ENCODE assay signal across 2 cellular contexts in genomic region chr3:194324823-194325327, GRCh38.
TF ChIP-seq lines count a peak whose summit lies in the region.

No MANE protein-coding gene starts in this region.

TF ChIP-seq in HEK293, 187 proteins besides CTCF, POLR2A, EP300 and RAD21 (continues in another document):
- no peak for TF ChIP-seq ZSCAN30 (tag by site-specific recombination; IDR thresholded peaks at IDR 0.05)
- 0 out of 2 replicates have a peak, but pooled peaks have one; percentile 59 for TF ChIP-seq ZNF311 (tag by site-specific recombination; IDR thresholded peaks at IDR 0.05; ENCODE audit: borderline replicate concordance)
- 0 out of 2 replicates have a peak, but pooled peaks have one; percentile 46 for TF ChIP-seq ZNF148 (tag by site-specific recombination; IDR thresholded peaks at IDR 0.05; ENCODE audit: borderline replicate concordance)
- 0 out of 2 replicates have a peak, but pooled peaks have one; percentile 21 for TF ChIP-seq ZNF514 (tag by site-specific recombination; IDR thresholded peaks at IDR 0.05)
- no peak for TF ChIP-seq SP2 (tag by site-specific recombination; IDR thresholded peaks at IDR 0.05)
- no peak for TF ChIP-seq ZNF610 (tag by site-specific recombination; IDR thresholded peaks at IDR 0.05; ENCODE audit: borderline replicate concordance)
- TF ChIP-seq ZBTB7A (tag by site-specific recombination; IDR thresholded peaks at IDR 0.05; ENCODE audit: low read depth), result peak; percentile 68; the same call in 1 of the 2 replicates
- TF ChIP-seq, protein P1, sequence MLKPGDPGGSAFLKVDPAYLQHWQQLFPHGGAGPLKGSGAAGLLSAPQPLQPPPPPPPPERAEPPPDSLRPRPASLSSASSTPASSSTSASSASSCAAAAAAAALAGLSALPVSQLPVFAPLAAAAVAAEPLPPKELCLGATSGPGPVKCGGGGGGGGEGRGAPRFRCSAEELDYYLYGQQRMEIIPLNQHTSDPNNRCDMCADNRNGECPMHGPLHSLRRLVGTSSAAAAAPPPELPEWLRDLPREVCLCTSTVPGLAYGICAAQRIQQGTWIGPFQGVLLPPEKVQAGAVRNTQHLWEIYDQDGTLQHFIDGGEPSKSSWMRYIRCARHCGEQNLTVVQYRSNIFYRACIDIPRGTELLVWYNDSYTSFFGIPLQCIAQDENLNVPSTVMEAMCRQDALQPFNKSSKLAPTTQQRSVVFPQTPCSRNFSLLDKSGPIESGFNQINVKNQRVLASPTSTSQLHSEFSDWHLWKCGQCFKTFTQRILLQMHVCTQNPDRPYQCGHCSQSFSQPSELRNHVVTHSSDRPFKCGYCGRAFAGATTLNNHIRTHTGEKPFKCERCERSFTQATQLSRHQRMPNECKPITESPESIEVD (tag by site-specific recombination; IDR thresholded peaks at IDR 0.05), result no peak
- TF ChIP-seq TCF7L2 (IDR thresholded peaks at IDR 0.05; ENCODE audit: borderline replicate concordance, low read depth, low read length), result no peak
- no peak for TF ChIP-seq ZNF366 (tag by site-specific recombination; conservative IDR thresholded peaks at IDR 0.05)
- TF ChIP-seq ZNF623 (tag by site-specific recombination; IDR thresholded peaks at IDR 0.05), result no peak
- no peak for TF ChIP-seq ZNF214 (tag by site-specific recombination; IDR thresholded peaks at IDR 0.05; ENCODE audit: borderline replicate concordance)
- no peak for TF ChIP-seq ZNF747 (tag by site-specific recombination; IDR thresholded peaks at IDR 0.05)
- no peak for TF ChIP-seq TRIM28 (IDR thresholded peaks at IDR 0.05; ENCODE audit: borderline replicate concordance, low read length)
- no peak for TF ChIP-seq ZNF416 (tag by site-specific recombination; IDR thresholded peaks at IDR 0.05)
- TF ChIP-seq ZNF664 (tag by site-specific recombination; IDR thresholded peaks at IDR 0.05), result no peak
- TF ChIP-seq ZNF175 (tag by site-specific recombination; IDR thresholded peaks at IDR 0.05), result peak; percentile 89; the same call in 1 of the 2 replicates
- TF ChIP-seq ZNF530 (tag by site-specific recombination; IDR thresholded peaks at IDR 0.05; ENCODE audit: low read depth), result no peak
- no peak for TF ChIP-seq ZNF37A (tag by site-specific recombination; IDR thresholded peaks at IDR 0.05)
- TF ChIP-seq, protein P2, sequence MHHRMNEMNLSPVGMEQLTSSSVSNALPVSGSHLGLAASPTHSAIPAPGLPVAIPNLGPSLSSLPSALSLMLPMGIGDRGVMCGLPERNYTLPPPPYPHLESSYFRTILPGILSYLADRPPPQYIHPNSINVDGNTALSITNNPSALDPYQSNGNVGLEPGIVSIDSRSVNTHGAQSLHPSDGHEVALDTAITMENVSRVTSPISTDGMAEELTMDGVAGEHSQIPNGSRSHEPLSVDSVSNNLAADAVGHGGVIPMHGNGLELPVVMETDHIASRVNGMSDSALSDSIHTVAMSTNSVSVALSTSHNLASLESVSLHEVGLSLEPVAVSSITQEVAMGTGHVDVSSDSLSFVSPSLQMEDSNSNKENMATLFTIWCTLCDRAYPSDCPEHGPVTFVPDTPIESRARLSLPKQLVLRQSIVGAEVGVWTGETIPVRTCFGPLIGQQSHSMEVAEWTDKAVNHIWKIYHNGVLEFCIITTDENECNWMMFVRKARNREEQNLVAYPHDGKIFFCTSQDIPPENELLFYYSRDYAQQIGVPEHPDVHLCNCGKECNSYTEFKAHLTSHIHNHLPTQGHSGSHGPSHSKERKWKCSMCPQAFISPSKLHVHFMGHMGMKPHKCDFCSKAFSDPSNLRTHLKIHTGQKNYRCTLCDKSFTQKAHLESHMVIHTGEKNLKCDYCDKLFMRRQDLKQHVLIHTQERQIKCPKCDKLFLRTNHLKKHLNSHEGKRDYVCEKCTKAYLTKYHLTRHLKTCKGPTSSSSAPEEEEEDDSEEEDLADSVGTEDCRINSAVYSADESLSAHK (tag by site-specific recombination; IDR thresholded peaks at IDR 0.05), result no peak
- TF ChIP-seq ZNF2 (tag by site-specific recombination; IDR thresholded peaks at IDR 0.05), result peak; percentile 66; the same call in 1 of the 2 replicates
- no peak for TF ChIP-seq ZBTB17 (tag by site-specific recombination; IDR thresholded peaks at IDR 0.05)
- TF ChIP-seq ZNF624 (tag by site-specific recombination; IDR thresholded peaks at IDR 0.05), result no peak
- peak; percentile 73; the same call in 1 of the 2 replicates for TF ChIP-seq ZNF571 (tag by site-specific recombination; IDR thresholded peaks at IDR 0.05)
- TF ChIP-seq INSM2 (tag by site-specific recombination; IDR thresholded peaks at IDR 0.05), result peak; percentile 54; the same call in 1 of the 2 replicates
- TF ChIP-seq ZNF146 (tag by site-specific recombination; IDR thresholded peaks at IDR 0.05), result peak; percentile 39; the same call in 1 of the 2 replicates

TF ChIP-seq in HepG2, 621 proteins besides CTCF, POLR2A, EP300 and RAD21:
- TF ChIP-seq TEAD2 (CRISPR knock-in tag; IDR thresholded peaks at IDR 0.05), result no peak
- TF ChIP-seq IKZF1 (IDR thresholded peaks at IDR 0.05), result 0 out of 2 replicates have a peak, but pooled peaks have one; percentile 39
- peak; percentile 13; the same call in 1 of the 2 replicates for TF ChIP-seq LCORL (IDR thresholded peaks at IDR 0.05)
- TF ChIP-seq LCORL (CRISPR knock-in tag; IDR thresholded peaks at IDR 0.05), result no peak
- peak; percentile 98 for TF ChIP-seq ZNF646 (CRISPR knock-in tag; IDR thresholded peaks at IDR 0.05)
- TF ChIP-seq ZFY (CRISPR knock-in tag; IDR thresholded peaks at IDR 0.05), result no peak
- peak; percentile 87; the same call in 1 of the 2 replicates for TF ChIP-seq CHD4 (IDR thresholded peaks at IDR 0.05; ENCODE audit: borderline replicate concordance, low read length)
- TF ChIP-seq NBN (conservative IDR thresholded peaks at IDR 0.05), result peak; percentile 52; the same call in 1 of the 2 replicates
- 0 out of 2 replicates have a peak, but pooled peaks have one; percentile 23 for TF ChIP-seq ZNF207 (IDR thresholded peaks at IDR 0.05; ENCODE audit: borderline replicate concordance)
